ENCODE assay signal across 27 cellular contexts in the genomic region with DNA sequence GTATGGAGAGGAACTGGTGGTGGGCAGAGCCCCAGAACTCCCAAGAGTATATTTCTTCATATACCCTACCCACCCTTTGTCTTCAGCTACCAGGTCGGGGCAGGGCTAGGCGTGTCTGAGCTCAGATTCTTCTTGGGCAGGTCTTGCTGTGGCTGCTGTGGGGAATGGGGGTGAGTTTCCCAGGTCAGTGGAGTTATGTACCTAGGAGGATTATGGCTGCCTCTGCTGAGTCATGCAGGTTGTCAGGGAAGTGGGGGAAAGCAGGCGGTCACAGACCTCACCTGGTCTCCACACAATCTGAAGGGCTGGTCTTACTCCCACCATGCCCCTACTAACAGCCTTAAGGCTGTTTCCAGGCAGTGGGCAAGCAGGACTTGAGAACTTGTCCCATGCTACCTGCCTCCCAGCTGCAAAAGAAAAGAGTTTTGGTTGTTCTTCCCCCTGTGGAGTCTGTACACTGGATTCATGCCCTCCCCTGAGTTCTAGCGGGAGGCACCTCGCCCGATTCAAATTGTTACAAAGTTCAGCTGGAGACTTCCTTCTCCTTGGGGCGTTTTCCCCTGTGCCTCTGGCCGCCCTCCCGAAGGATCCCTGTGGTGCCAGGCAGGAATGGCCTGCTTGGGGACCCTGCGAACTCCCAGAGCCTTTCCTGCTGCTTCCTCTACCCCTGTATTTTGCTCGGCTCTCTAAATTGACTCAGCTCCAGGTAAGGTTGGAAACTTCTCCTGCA. TPM values are rescaled to one million over a fixed set of nuclear protein-coding genes. Genes with fewer than 3 reads are reported as not detected.
DNase-seq lines count a peak whose midpoint lies in the region; ATAC-seq, FAIRE-seq and TF ChIP-seq lines count a peak whose summit lies in the region.
"Had no signal": no experiment of that assay in that cellular context is flagged by ENCODE, and none has a peak within 500 bp of the region (broad histone marks: within the 10 kb centered on the region; RNA-seq: fewer than 3 reads in every experiment).

No MANE protein-coding gene starts in this region.

- no peaks in the 10 kb centered on the region for H3F3A ChIP-seq in PC-9 (ENCODE audit: insufficient read depth, low read depth)

- no peak for FAIRE-seq in small intestine (lab: Jason Lieb, UNC)
- FAIRE-seq: D721Med, G401.6, HTR-8/SVneo had no signal

- ATAC-seq in left colon = peak; percentile 99
- ATAC-seq in HG02763 (IDR thresholded peaks at IDR 0.05; ENCODE audit: unreplicated experiment) = no peak

- intact Hi-C loops in PC-9 (cut with micrococcal nuclease; ENCODE audit: unreplicated experiment) = no loop called here
- intact Hi-C loops in left colon (cut with DNase I, micrococcal nuclease) = no loop called here

- BruUV-seq in PC-9 (replicated peaks; lab: Mats Ljungman, UMichigan) = TSS peak; percentile 42

- peaks cover 11% of the 10 kb centered on the region for H3K27me3 Mint-ChIP-seq in activated T-cell treated with anti-CD3 and anti-CD28 coated beads, Interleukin-2, amount 50 U/mL, for 24 hours

- 16 to 56% (median 27%) methylated on average over 11 of the region's 11 CpGs for WGBS in small intestine, 3 donors

- H3K9me2 ChIP-seq in PC-9 (ENCODE audit: insufficient read depth) = no peaks in the 10 kb centered on the region

- DNase-seq in ELF-1 (ENCODE audit: low read depth, low spot score) (peak; percentile 1), PC-9 (peak; percentile 34 to 50), left colon (peak; percentile 37 to 53), small intestine (peak; percentile 87), anterior cingulate cortex (lab: John Stamatoyannopoulos, UW) (no peak)
- DNase-seq in activated T-cell treated with anti-CD3 and anti-CD28 coated beads, Interleukin-2, amount 50 U/mL, for 24 hours = no peak
- DNase-seq: 8988T, ACHN, DMS53, H9, KG1, NCI-H1092, NCI-H1417 treated with DMSO at 0.1 percent for 48 hours, NCI-H1694 treated with DMSO at 0.1 percent for 48 hours, NCI-H2081, NCI-H2227 treated with DMSO at 0.1 percent for 48 hours, NCI-H526 treated with DMSO at 0.1 percent for 48 hours, SHP77 treated with DMSO at 0.1 percent for 48 hours had no signal

- no peak overlapping the region for H3K27ac Mint-ChIP-seq in activated T-cell treated with anti-CD3 and anti-CD28 coated beads, Interleukin-2, amount 50 U/mL, for 24 hours

- POLR2A ChIA-PET in PC-9 (lab: Charles Lee; ENCODE audit: unreplicated experiment) = interaction anchor here (0.6 kb wide), 1 partner anchor 152 kb away, joined by 7 read pairs; a partner anchor contains a TSS

- peaks cover 2% of the 10 kb centered on the region for H3K9me3 Mint-ChIP-seq in activated T-cell treated with anti-CD3 and anti-CD28 coated beads, Interleukin-2, amount 50 U/mL, for 24 hours

- no peak for TF ChIP-seq CTCF in PC-9 (conservative IDR thresholded peaks at IDR 0.05)

- no peaks in the 10 kb centered on the region for H3K36me3 Mint-ChIP-seq in activated T-cell treated with anti-CD3 and anti-CD28 coated beads, Interleukin-2, amount 50 U/mL, for 24 hours (ENCODE audit: low read depth)

- H3K27ac ChIP-seq in PC-9 (no peak overlapping the region), small intestine (ENCODE audit: low read depth in 1 of 2, low read length in 1 of 2) (peak overlapping the region in 1 of 2 donors; percentile 88)
- H3K27ac ChIP-seq: Peyer's patch had no signal

- H2AFZ ChIP-seq in PC-9 = peak overlapping the region; percentile 71

- H3K9me3 ChIP-seq in PC-9 (ENCODE audit: insufficient read depth, low read depth) (no peaks in the 10 kb centered on the region; the same call in 1 of the 2 replicates), small intestine (ENCODE audit: control insufficient read depth, low read depth) (no peaks in the 10 kb centered on the region)
- H3K9me3 ChIP-seq: Peyer's patch had no signal

- no peaks in the 10 kb centered on the region for H3K27me3 ChIP-seq in PC-9 (ENCODE audit: insufficient read depth, low read depth)
- H3K27me3 ChIP-seq in small intestine (ENCODE audit: control insufficient read depth in 2 of 2, insufficient read depth in 2 of 2, low read length in 2 of 2) = no peaks in the 10 kb centered on the region
- H3K27me3 ChIP-seq: Peyer's patch had no signal

- H3K4me3 ChIP-seq in PC-9 (no peak overlapping the region), small intestine (ENCODE audit: low read depth in 1 of 2, low read length in 2 of 2) (no peak overlapping the region)
- H3K4me3 ChIP-seq: Peyer's patch had no signal

- no peaks in the 10 kb centered on the region for H3K79me2 ChIP-seq in PC-9 (ENCODE audit: low read depth)

- H3K4me1 Mint-ChIP-seq in activated T-cell treated with anti-CD3 and anti-CD28 coated beads, Interleukin-2, amount 50 U/mL, for 24 hours (ENCODE audit: low read depth) = no peaks in the 10 kb centered on the region

- no peaks in the 10 kb centered on the region for H3K36me3 ChIP-seq in PC-9 (ENCODE audit: low read depth)
- H3K36me3 ChIP-seq in small intestine (ENCODE audit: control insufficient read depth in 2 of 2, insufficient read depth in 2 of 2, low read length in 2 of 2) = no peaks in the 10 kb centered on the region
- H3K36me3 ChIP-seq: Peyer's patch had no signal

- CTCF ChIA-PET in PC-9 (lab: Charles Lee) = interaction anchor here (0.8 kb wide), 1 partner anchor 60 kb away, joined by 3 read pairs; no protein-coding TSS in a partner anchor

- peak overlapping the region; percentile 26 for H3K4me2 ChIP-seq in PC-9

- H3K4me1 ChIP-seq in PC-9 (replicated peaks; ENCODE audit: insufficient read depth) (0 out of 2 replicates have a peak, but pooled peaks cover 8% of the 10 kb centered on the region), small intestine (ENCODE audit: control insufficient read depth in 2 of 2, insufficient read depth in 1 of 2, low read depth in 1 of 2, low read length in 1 of 2) (peaks cover 0 to 1% of the 10 kb centered on the region in 2 donors)
- H3K4me1 ChIP-seq: Peyer's patch had no signal

- H4K20me1 ChIP-seq in PC-9 (ENCODE audit: insufficient read depth) = no peaks in the 10 kb centered on the region

- no peak overlapping the region for H3K4me3 Mint-ChIP-seq in activated T-cell treated with anti-CD3 and anti-CD28 coated beads, Interleukin-2, amount 50 U/mL, for 24 hours
- H3K4me3 Mint-ChIP-seq: H9 had no signal

RNA-seq across cellular contexts. Expression of a gene that starts 58.6 kb away (rescaled TPM):
- total RNA-seq in PC-9 (2021) = not detected in 2 replicates
- total RNA-seq in left colon = under 1 TPM in 1 of 2 donors, not detected in 1; 0.20 TPM
- under 1 TPM; 0.06 to 0.54 (median 0.22) TPM for polyA plus RNA-seq in small intestine
- total RNA-seq: Daoy, H9, NCI-H460, OCI-LY7, Peyer's patch had no signal
- polyA plus RNA-seq: BJ had no signal

Comparison
In these comparisons a context has a peak if more than half of its experiments do, and no peak if none do; other contexts are left out.
1. DNase-seq: peak in ELF-1 (single experiment), PC-9 (2 of 2), left colon (2 of 2) and small intestine (single experiment); none in anterior cingulate cortex (0 of 58) and activated T-cell treated with anti-CD3 and anti-CD28 coated beads, Interleukin-2, amount 50 U/mL, for 24 hours (single experiment).